ENCODE assay signal across 1 cellular context in genomic region chr10:8702181-8702580, GRCh38.
TF ChIP-seq lines count a peak whose summit lies in the region.

No MANE protein-coding gene starts in this region.

TF ChIP-seq in GM23338, 12 proteins besides CTCF, POLR2A, EP300 and RAD21 (continued from another document):
- TF ChIP-seq REST (IDR thresholded peaks at IDR 0.05; ENCODE audit: unreplicated experiment), result no peak
